Comparison of ENCODE assay signal across 9 cellular contexts in genomic region chr2:10178751-10179150, GRCh38.
"Had no signal": no experiment of that assay in that cellular context is flagged by ENCODE, and none has a peak within 500 bp of the region (broad histone marks: within the 10 kb centered on the region; RNA-seq: fewer than 3 reads in every experiment).

No MANE protein-coding gene starts in this region.

- H3K4me1 ChIP-seq: HAP-1 had no signal

- H3K9me3 Mint-ChIP-seq: GM23338, HFFc6 had no signal

- H3K4me3 ChIP-seq: GM23248, GM23338, HAP-1 had no signal

- H3K27ac Mint-ChIP-seq: GM23338, H9, HFFc6 had no signal

- H3K4me1 Mint-ChIP-seq: GM23338 had no signal

- H3K4me2 ChIP-seq: GM23338 had no signal

- H3K9ac ChIP-seq: GM23248 had no signal

- H3K36me3 ChIP-seq: HAP-1 had no signal

- DNase-seq: GOT3, H7, H9, HCEC 1CT had no signal

- ATAC-seq: GM23338, HCT116 had no signal

- H2AFZ ChIP-seq: GM23248, GM23338 had no signal

- H3K4me3 Mint-ChIP-seq: GM23338, H9, HFFc6 had no signal

- H3K27ac ChIP-seq: GM23248 had no signal

- H3K9me3 ChIP-seq: HAP-1 had no signal
